ENCODE assay signal across 9 cellular contexts in genomic region chr5:180829711-180830110, GRCh38. TPM values are rescaled to one million over a fixed set of nuclear protein-coding genes. Genes with fewer than 3 reads are reported as not detected.
DNase-seq lines count a peak whose midpoint lies in the region; ATAC-seq and TF ChIP-seq lines count a peak whose summit lies in the region.
"Had no signal": no experiment of that assay in that cellular context is flagged by ENCODE, and none has a peak within 500 bp of the region (broad histone marks: within the 10 kb centered on the region; RNA-seq: fewer than 3 reads in every experiment).

No MANE protein-coding gene starts in this region.

- peak overlapping the region; percentile 99 for H3K27ac Mint-ChIP-seq in activated CD4-positive, alpha-beta T cell treated with anti-CD3 and anti-CD28 coated beads, Interleukin-2, amount 10 ng/mL, durations not matched to agents 24 days and 14 days
- peak overlapping the region; percentile 92 for H3K27ac Mint-ChIP-seq in activated T-helper 17 cell treated with anti-CD3 and anti-CD28 coated beads, Interleukin-2, amount 50 U/mL, for 72 hours

- TF ChIP-seq CTCF in right lobe of liver (IDR thresholded peaks at IDR 0.05) = no peak

- peaks cover 39% of the 10 kb centered on the region for H3K36me3 Mint-ChIP-seq in activated CD4-positive, alpha-beta T cell treated with anti-CD3 and anti-CD28 coated beads, Interleukin-2, amount 10 ng/mL, durations not matched to agents 24 days and 14 days (ENCODE audit: low read depth)
- peaks cover 37% of the 10 kb centered on the region for H3K36me3 Mint-ChIP-seq in activated T-helper 17 cell treated with anti-CD3 and anti-CD28 coated beads, Interleukin-2, amount 50 U/mL, for 72 hours (ENCODE audit: low read depth)

- H3K27ac ChIP-seq in right lobe of liver (peak overlapping the region; percentile 62 to 99 (median 92)), temporal lobe (ENCODE audit: low read depth, low read length) (peak overlapping the region; percentile 92)

- H3K27me3 ChIP-seq in right lobe of liver = no peaks in the 10 kb centered on the region

- peaks cover 39% of the 10 kb centered on the region for H3K4me1 Mint-ChIP-seq in activated CD4-positive, alpha-beta T cell treated with anti-CD3 and anti-CD28 coated beads, Interleukin-2, amount 10 ng/mL, durations not matched to agents 24 days and 14 days
- peaks cover 27% of the 10 kb centered on the region for H3K4me1 Mint-ChIP-seq in activated T-helper 17 cell treated with anti-CD3 and anti-CD28 coated beads, Interleukin-2, amount 50 U/mL, for 72 hours

- no peak for TF ChIP-seq POLR2A in right lobe of liver (IDR thresholded peaks at IDR 0.05)

- peak overlapping the region; percentile 93 for H3K4me3 Mint-ChIP-seq in activated CD4-positive, alpha-beta T cell treated with anti-CD3 and anti-CD28 coated beads, Interleukin-2, amount 10 ng/mL, durations not matched to agents 24 days and 14 days
- H3K4me3 Mint-ChIP-seq in activated T-helper 17 cell treated with anti-CD3 and anti-CD28 coated beads, Interleukin-2, amount 50 U/mL, for 72 hours = peak overlapping the region; percentile 92

- H3K36me3 ChIP-seq in right lobe of liver = peaks cover 0 to 6% (median 0%) of the 10 kb centered on the region in 4 donors

- peaks cover 0 to 25% (median 7%) of the 10 kb centered on the region in 4 donors for H3K4me1 ChIP-seq in right lobe of liver

- no peaks in the 10 kb centered on the region for H3K27me3 Mint-ChIP-seq in activated CD4-positive, alpha-beta T cell treated with anti-CD3 and anti-CD28 coated beads, Interleukin-2, amount 10 ng/mL, durations not matched to agents 24 days and 14 days
- no peaks in the 10 kb centered on the region for H3K27me3 Mint-ChIP-seq in activated T-helper 17 cell treated with anti-CD3 and anti-CD28 coated beads, Interleukin-2, amount 50 U/mL, for 72 hours

- peak overlapping the region in 2 of 3 donors; percentile 91 for H3K4me3 ChIP-seq in right lobe of liver

- DNase-seq in activated CD4-positive, alpha-beta T cell treated with anti-CD3 and anti-CD28 coated beads, Interleukin-2, amount 10 ng/mL, durations not matched to agents 24 days and 14 days = no peak
- no peak for DNase-seq in activated CD4-positive, alpha-beta T cell treated with anti-CD3 and anti-CD28 coated beads, Interleukin-2, amount 50 U/mL, for 1 hour
- DNase-seq in right lobe of liver (no peak), cerebellar nuclear complex (lab: John Stamatoyannopoulos, UW) (no peak)
- DNase-seq: posterior cingulate gyrus had no signal

- H3K9me3 Mint-ChIP-seq in activated CD4-positive, alpha-beta T cell treated with anti-CD3 and anti-CD28 coated beads, Interleukin-2, amount 10 ng/mL, durations not matched to agents 24 days and 14 days = no peaks in the 10 kb centered on the region
- H3K9me3 Mint-ChIP-seq in activated T-helper 17 cell treated with anti-CD3 and anti-CD28 coated beads, Interleukin-2, amount 50 U/mL, for 72 hours = no peaks in the 10 kb centered on the region

- ATAC-seq in activated T-helper 17 cell treated with anti-CD3 and anti-CD28 coated beads, Interleukin-2, amount 50 U/mL, for 72 hours (replicated peaks) = no peak
- ATAC-seq in right lobe of liver = no peak
- ATAC-seq in GM18502 (IDR thresholded peaks at IDR 0.05; ENCODE audit: poor library complexity, unreplicated experiment) = no peak
- no peak for ATAC-seq in GM21447 (IDR thresholded peaks at IDR 0.05; ENCODE audit: unreplicated experiment)

- WGBS in right lobe of liver (ENCODE audit: insufficient coverage, low coverage, low lambda C conversion rate, missing lambda C conversion rate) = 80% methylated on average over 4 of the region's 5 CpGs

- intact Hi-C loops in activated CD4-positive, alpha-beta T cell treated with anti-CD3 and anti-CD28 coated beads, Interleukin-2, amount 10 ng/mL, durations not matched to agents 24 days and 14 days (cut with micrococcal nuclease) = loop anchor here (1.0 kb wide), 2 partner anchors 19 to 27 kb away; partner anchors contain the start of gene MGAT1
- intact Hi-C loops in right lobe of liver (cut with DNase I) = no loop called here

- no peaks in the 10 kb centered on the region for H3K9me3 ChIP-seq in right lobe of liver

RNA-seq across cellular contexts. Expression of gene MGAT1, which starts 27.1 kb away (rescaled TPM):
- total RNA-seq in activated CD4-positive, alpha-beta T cell treated with anti-CD3 and anti-CD28 coated beads, Interleukin-2, amount 10 ng/mL, durations not matched to agents 24 days and 14 days = 119 and 122 TPM in 2 replicates
- 100 to 1,000 TPM; 170 to 308 TPM for total RNA-seq in activated T-helper 17 cell treated with anti-CD3 and anti-CD28 coated beads, Interleukin-2, amount 50 U/mL, for 72 hours
- 100 to 1,000 TPM in 4 of 6 experiments, 10 to 100 TPM in 2; 99.7 to 136 (median 106) TPM for total RNA-seq in right lobe of liver
- total RNA-seq in temporal lobe = 21.4 TPM

RNA-seq across cellular contexts. Expression of gene ZFP62, which starts 31.4 kb away (rescaled TPM):
- total RNA-seq in activated CD4-positive, alpha-beta T cell treated with anti-CD3 and anti-CD28 coated beads, Interleukin-2, amount 10 ng/mL, durations not matched to agents 24 days and 14 days = 26.7 and 28.0 TPM in 2 replicates
- 10 to 100 TPM; 16.6 to 20.8 TPM for total RNA-seq in activated T-helper 17 cell treated with anti-CD3 and anti-CD28 coated beads, Interleukin-2, amount 50 U/mL, for 72 hours
- total RNA-seq in right lobe of liver = 1 to 10 TPM; 3.6 to 9.0 (median 6.0) TPM
- 46.7 TPM for total RNA-seq in temporal lobe
